In the genomic region with DNA sequence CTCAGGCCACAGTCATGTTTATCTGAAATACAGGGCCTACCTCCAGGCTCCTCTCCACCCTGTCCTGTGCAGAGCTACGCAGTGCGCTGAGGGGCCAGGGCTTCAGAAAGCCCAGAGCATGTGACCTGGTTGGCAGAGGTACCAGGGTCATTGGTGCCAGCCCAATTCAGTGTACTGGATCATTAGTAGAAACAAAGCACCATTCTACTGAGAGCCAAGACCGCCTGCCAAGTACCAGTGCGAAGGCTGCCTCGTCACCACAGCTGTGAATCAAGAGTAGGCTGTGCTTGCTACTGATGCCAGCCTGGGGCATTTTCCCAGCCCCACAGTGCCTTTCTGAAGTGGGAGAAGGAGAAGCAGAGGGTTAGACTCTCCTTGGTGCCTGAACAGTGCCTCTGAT, we compare ENCODE assay signal across 17 cellular contexts. TPM values are rescaled to one million over a fixed set of nuclear protein-coding genes. Genes with fewer than 3 reads are reported as not detected.
DNase-seq lines count a peak whose midpoint lies in the region; TF ChIP-seq lines count a peak whose summit lies in the region.
"Had no signal": no experiment of that assay in that cellular context is flagged by ENCODE, and none has a peak within 500 bp of the region (broad histone marks: within the 10 kb centered on the region; RNA-seq: fewer than 3 reads in every experiment).

No MANE protein-coding gene starts in this region.

- H3K27me3 ChIP-seq in left ventricle myocardium inferior (ENCODE audit: low read depth), result no peaks in the 10 kb centered on the region
- H3K27me3 ChIP-seq: testis had no signal

- peak overlapping the region; percentile 75 for H3K27ac ChIP-seq in left ventricle myocardium inferior (replicated peaks)
- H3K27ac ChIP-seq: A549, parathyroid adenoma, testis had no signal

- H3K27ac Mint-ChIP-seq in brain, result peak overlapping the region in 4 of 5 experiments; percentile 89 to 99 (median 98)
- H3K27ac Mint-ChIP-seq: CD8-positive, alpha-beta T cell; mesothelial cell of epicardium had no signal

- H3K36me3 Mint-ChIP-seq in brain, result peaks cover 3% of the 10 kb centered on the region
- H3K36me3 Mint-ChIP-seq: CD8-positive, alpha-beta T cell; mesothelial cell of epicardium had no signal

- peaks cover 3% of the 10 kb centered on the region for H3K27me3 Mint-ChIP-seq in brain

- no peak overlapping the region for H3K4me3 ChIP-seq in left ventricle myocardium inferior
- H3K4me3 ChIP-seq: A549, testis had no signal

- peaks cover 43% of the 10 kb centered on the region for H3K4me1 Mint-ChIP-seq in brain
- H3K4me1 Mint-ChIP-seq: mesothelial cell of epicardium had no signal

- peak; percentile 99 for DNase-seq in Ammon's horn (ENCODE audit: low spot score)
- peak; percentile 81 for DNase-seq in left ventricle myocardium inferior
- DNase-seq in posterior cingulate gyrus, result peak; percentile 91 to 99 (median 96)
- DNase-seq in NCI-H510A treated with DMSO at 0.1 percent for 48 hours (lab: John Stamatoyannopoulos, UW), result no peak
- DNase-seq in NOMO-1 (lab: John Stamatoyannopoulos, UW; ENCODE audit: unreplicated experiment in 2 of 2), result no peak
- no peak for DNase-seq in amniotic stem cell (lab: John Stamatoyannopoulos, UW)
- no peak for DNase-seq in NCI-H524 treated with DMSO at 0.1 percent for 48 hours (lab: John Stamatoyannopoulos, UW)
- DNase-seq: activated CD4-positive, alpha-beta T cell treated with anti-CD3 and anti-CD28 coated beads, Interleukin-2, amount 50 U/mL, for 48 hours; effector CD4-positive, alpha-beta T cell; H7; testis had no signal

- no peak for TF ChIP-seq CTCF in brain (conservative IDR thresholded peaks at IDR 0.05)
- TF ChIP-seq CTCF in left ventricle myocardium inferior (IDR thresholded peaks at IDR 0.05; ENCODE audit: borderline replicate concordance), result no peak

- H3K36me3 ChIP-seq in left ventricle myocardium inferior, result no peaks in the 10 kb centered on the region

- peaks cover 0 to 20% (median 0%) of the 10 kb centered on the region in 5 experiments for H3K9me3 Mint-ChIP-seq in brain

- peaks cover 28% of the 10 kb centered on the region for H3K4me1 ChIP-seq in left ventricle myocardium inferior
- H3K4me1 ChIP-seq: A549, parathyroid adenoma, testis had no signal

- peak overlapping the region in 2 of 5 experiments; percentile 34 to 60 for H3K4me3 Mint-ChIP-seq in brain
- H3K4me3 Mint-ChIP-seq: CD8-positive, alpha-beta T cell; mesothelial cell of epicardium had no signal

- peaks cover under 1% of the 10 kb centered on the region for H3K9me3 ChIP-seq in left ventricle myocardium inferior (replicated peaks)
- H3K9me3 ChIP-seq: testis had no signal

- intact Hi-C loops in left ventricle myocardium inferior (cut with micrococcal nuclease), result no loop called here
- intact Hi-C loops in posterior cingulate gyrus (cut with DNase I), result loop anchor here (1.0 kb wide), 1 partner anchor 52 kb away; no protein-coding TSS in a partner anchor

RNA-seq across cellular contexts. Expression of gene CAPN9, which starts 59.8 kb away (rescaled TPM):
- polyA plus RNA-seq in brain (ENCODE audit: insufficient read depth, low read depth, low replicate concordance), result 2.0 TPM
- total RNA-seq in left ventricle myocardium inferior, result 0.14 TPM
- total RNA-seq: astrocyte; CD8-positive, alpha-beta T cell had no signal
- polyA plus RNA-seq: A549 had no signal

Comparison
In these comparisons a context has a peak if more than half of its experiments do, and no peak if none do; other contexts are left out.
1. DNase-seq: peak in Ammon's horn (single experiment), left ventricle myocardium inferior (single experiment) and posterior cingulate gyrus (10 of 10); none in NCI-H510A treated with DMSO at 0.1 percent for 48 hours (single experiment), NOMO-1 (0 of 2), amniotic stem cell (single experiment) and NCI-H524 treated with DMSO at 0.1 percent for 48 hours (single experiment).